ENCODE assay signal across 8 cellular contexts in genomic region chr3:182925330-182925943, GRCh38. TPM values are rescaled to one million over a fixed set of nuclear protein-coding genes. Genes with fewer than 3 reads are reported as not detected.
DNase-seq lines count a peak whose midpoint lies in the region; ATAC-seq and TF ChIP-seq lines count a peak whose summit lies in the region.

No MANE protein-coding gene starts in this region.

- H3K9ac ChIP-seq in MM.1S (ENCODE audit: low read length) = no peak overlapping the region

- no peaks in the 10 kb centered on the region for H3K36me3 ChIP-seq in MM.1S (replicated peaks; ENCODE audit: insufficient read depth, low read length)
- no peaks in the 10 kb centered on the region for H3K36me3 ChIP-seq in effector memory CD4-positive, alpha-beta T cell (ENCODE audit: control insufficient read depth, insufficient read depth, low read length)

- no peak overlapping the region for H3K27ac Mint-ChIP-seq in activated CD4-positive, alpha-beta T cell treated with anti-CD3 and anti-CD28 coated beads, Interleukin-2, amount 10 ng/mL, durations not matched to agents 24 days and 14 days
- no peak overlapping the region for H3K27ac Mint-ChIP-seq in Calu3 (ENCODE audit: unreplicated experiment)

- no peaks in the 10 kb centered on the region for H3K79me2 ChIP-seq in MM.1S (ENCODE audit: low read length)

- H4K20me1 ChIP-seq in MM.1S (ENCODE audit: insufficient read depth, low read length) = no peaks in the 10 kb centered on the region

- H3K4me3 ChIP-seq in MM.1S (ENCODE audit: low read length) (no peak overlapping the region; the same call in 1 of the 2 replicates), right cardiac atrium (ENCODE audit: low read length) (no peak overlapping the region)
- H3K4me3 ChIP-seq in effector memory CD4-positive, alpha-beta T cell (ENCODE audit: insufficient read depth, low read depth, low read length, poor library complexity, severe bottlenecking) = no peak overlapping the region

- H3K9me3 ChIP-seq in MM.1S (replicated peaks; ENCODE audit: insufficient read depth, low read length) = no peaks in the 10 kb centered on the region
- H3K9me3 ChIP-seq in right cardiac atrium (ENCODE audit: control insufficient read depth, low read length) = no peaks in the 10 kb centered on the region
- H3K9me3 ChIP-seq in effector memory CD4-positive, alpha-beta T cell (ENCODE audit: control insufficient read depth, low read length) = no peaks in the 10 kb centered on the region

- no TSS peak for BruUV-seq in Calu3 (replicated peaks; lab: Mats Ljungman, UMichigan)

- no peak overlapping the region for H3K4me3 Mint-ChIP-seq in activated CD4-positive, alpha-beta T cell treated with anti-CD3 and anti-CD28 coated beads, Interleukin-2, amount 10 ng/mL, durations not matched to agents 24 days and 14 days
- H3K4me3 Mint-ChIP-seq in Calu3 (ENCODE audit: low read depth, unreplicated experiment) = no peak overlapping the region

- peak overlapping the region; percentile 51 for H3K4me2 ChIP-seq in MM.1S (ENCODE audit: low read depth, low read length)

- H3K9me3 Mint-ChIP-seq in activated CD4-positive, alpha-beta T cell treated with anti-CD3 and anti-CD28 coated beads, Interleukin-2, amount 10 ng/mL, durations not matched to agents 24 days and 14 days = peaks cover 17% of the 10 kb centered on the region
- H3K9me3 Mint-ChIP-seq in Calu3 (ENCODE audit: low read depth, unreplicated experiment) = no peaks in the 10 kb centered on the region

- no peaks in the 10 kb centered on the region for H3K9me2 ChIP-seq in MM.1S (replicated peaks; ENCODE audit: insufficient read depth, low read length)

- CTCF ChIA-PET in Calu3 (lab: Charles Lee) = no interaction called here

- TF ChIP-seq CTCF in MM.1S (IDR thresholded peaks at IDR 0.05; ENCODE audit: low read length) (no peak), Calu3 (IDR thresholded peaks at IDR 0.05; ENCODE audit: unreplicated experiment) (no peak)

- peaks cover 4% of the 10 kb centered on the region for H3K4me1 Mint-ChIP-seq in activated CD4-positive, alpha-beta T cell treated with anti-CD3 and anti-CD28 coated beads, Interleukin-2, amount 10 ng/mL, durations not matched to agents 24 days and 14 days
- H3K4me1 Mint-ChIP-seq in Calu3 (ENCODE audit: low read depth, unreplicated experiment) = peaks cover 8% of the 10 kb centered on the region

- 62% methylated on average over 4 of the region's 4 CpGs for WGBS in right cardiac atrium

- intact Hi-C loops in right cardiac atrium (cut with DNase I) = no loop called here
- intact Hi-C loops in activated CD4-positive, alpha-beta T cell treated with anti-CD3 and anti-CD28 coated beads, Interleukin-2, amount 10 ng/mL, durations not matched to agents 24 days and 14 days (cut with micrococcal nuclease) = no loop called here
- intact Hi-C loops in Calu3 (cut with micrococcal nuclease; ENCODE audit: unreplicated experiment) = no loop called here

- peak; percentile 98 for ATAC-seq in GM18511 (IDR thresholded peaks at IDR 0.05; ENCODE audit: unreplicated experiment)
- peak; percentile 95 for ATAC-seq in GM21825 (IDR thresholded peaks at IDR 0.05; ENCODE audit: unreplicated experiment)
- ATAC-seq in right cardiac atrium = peak; percentile 80 to 81

- no peak overlapping the region for H2AFZ ChIP-seq in MM.1S (ENCODE audit: low read length)

- H3K27ac ChIP-seq in MM.1S (ENCODE audit: low read length) (peak overlapping the region; percentile 71), right cardiac atrium (ENCODE audit: low read length) (peak overlapping the region; percentile 2)
- H3K27ac ChIP-seq in effector memory CD4-positive, alpha-beta T cell (ENCODE audit: insufficient read depth, low read length, poor library complexity, severe bottlenecking) = no peak overlapping the region

- H3K4me1 ChIP-seq in MM.1S (ENCODE audit: low read length) = peaks cover 22% of the 10 kb centered on the region
- H3K4me1 ChIP-seq in right cardiac atrium (ENCODE audit: control insufficient read depth, insufficient read depth, low read length) = no peaks in the 10 kb centered on the region
- H3K4me1 ChIP-seq in effector memory CD4-positive, alpha-beta T cell (ENCODE audit: control insufficient read depth, insufficient read depth, low read length, poor library complexity, severe bottlenecking) = no peaks in the 10 kb centered on the region

- peaks cover 49% of the 10 kb centered on the region for H3K36me3 Mint-ChIP-seq in activated CD4-positive, alpha-beta T cell treated with anti-CD3 and anti-CD28 coated beads, Interleukin-2, amount 10 ng/mL, durations not matched to agents 24 days and 14 days (ENCODE audit: low read depth)
- peaks cover 31% of the 10 kb centered on the region for H3K36me3 Mint-ChIP-seq in Calu3 (ENCODE audit: insufficient read depth, unreplicated experiment)

- no peaks in the 10 kb centered on the region for H3K27me3 Mint-ChIP-seq in activated CD4-positive, alpha-beta T cell treated with anti-CD3 and anti-CD28 coated beads, Interleukin-2, amount 10 ng/mL, durations not matched to agents 24 days and 14 days
- no peaks in the 10 kb centered on the region for H3K27me3 Mint-ChIP-seq in Calu3 (ENCODE audit: unreplicated experiment)

- H3K27me3 ChIP-seq in MM.1S (replicated peaks; ENCODE audit: insufficient read depth, low read length) (no peaks in the 10 kb centered on the region), right cardiac atrium (ENCODE audit: control insufficient read depth, insufficient read depth) (no peaks in the 10 kb centered on the region)
- no peaks in the 10 kb centered on the region for H3K27me3 ChIP-seq in effector memory CD4-positive, alpha-beta T cell (replicated peaks; ENCODE audit: control insufficient read depth, insufficient read depth, low read length, poor library complexity, severe bottlenecking)

- DNase-seq in MM.1S (peak; percentile 99), right cardiac atrium (peak; percentile 42 to 72 (median 56)), Calu3 (no peak)
- DNase-seq in activated CD4-positive, alpha-beta T cell treated with anti-CD3 and anti-CD28 coated beads for 4 hours = no peak
- no peak for DNase-seq in effector memory CD4-positive, alpha-beta T cell
- no peak for DNase-seq in activated CD4-positive, alpha-beta T cell treated with anti-CD3 and anti-CD28 coated beads, Interleukin-2, amount 10 ng/mL, durations not matched to agents 24 days and 14 days

- peaks cover 25% of the 10 kb centered on the region for H3F3A ChIP-seq in MM.1S (ENCODE audit: insufficient read depth, low read length)

RNA-seq across cellular contexts. Expression of gene DCUN1D1, which starts 54.9 kb away (rescaled TPM):
- total RNA-seq in right cardiac atrium (10 to 100 TPM; 38.5 to 46.4 (median 44.6) TPM), Calu3 (2022) (98.7 and 99.3 TPM in 2 replicates)
- 9.0 TPM for polyA plus RNA-seq in right cardiac atrium
- 54.6 and 59.0 TPM in 2 replicates for total RNA-seq in activated CD4-positive, alpha-beta T cell treated with anti-CD3 and anti-CD28 coated beads, Interleukin-2, amount 10 ng/mL, durations not matched to agents 24 days and 14 days

Comparison
In these comparisons a context has a peak if more than half of its experiments do, and no peak if none do; other contexts are left out.
1. DNase-seq: peak in MM.1S (single experiment) and right cardiac atrium (3 of 3); none in activated CD4-positive, alpha-beta T cell treated with anti-CD3 and anti-CD28 coated beads for 4 hours (0 of 2), effector memory CD4-positive, alpha-beta T cell (0 of 3), activated CD4-positive, alpha-beta T cell treated with anti-CD3 and anti-CD28 coated beads, Interleukin-2, amount 10 ng/mL, durations not matched to agents 24 days and 14 days (single experiment) and Calu3 (single experiment).
2. Peak in every context shown above with its lines, with median percentiles within 50 percentile points of each other: ATAC-seq.